ENCODE assay signal across 2 cellular contexts in the genomic region with DNA sequence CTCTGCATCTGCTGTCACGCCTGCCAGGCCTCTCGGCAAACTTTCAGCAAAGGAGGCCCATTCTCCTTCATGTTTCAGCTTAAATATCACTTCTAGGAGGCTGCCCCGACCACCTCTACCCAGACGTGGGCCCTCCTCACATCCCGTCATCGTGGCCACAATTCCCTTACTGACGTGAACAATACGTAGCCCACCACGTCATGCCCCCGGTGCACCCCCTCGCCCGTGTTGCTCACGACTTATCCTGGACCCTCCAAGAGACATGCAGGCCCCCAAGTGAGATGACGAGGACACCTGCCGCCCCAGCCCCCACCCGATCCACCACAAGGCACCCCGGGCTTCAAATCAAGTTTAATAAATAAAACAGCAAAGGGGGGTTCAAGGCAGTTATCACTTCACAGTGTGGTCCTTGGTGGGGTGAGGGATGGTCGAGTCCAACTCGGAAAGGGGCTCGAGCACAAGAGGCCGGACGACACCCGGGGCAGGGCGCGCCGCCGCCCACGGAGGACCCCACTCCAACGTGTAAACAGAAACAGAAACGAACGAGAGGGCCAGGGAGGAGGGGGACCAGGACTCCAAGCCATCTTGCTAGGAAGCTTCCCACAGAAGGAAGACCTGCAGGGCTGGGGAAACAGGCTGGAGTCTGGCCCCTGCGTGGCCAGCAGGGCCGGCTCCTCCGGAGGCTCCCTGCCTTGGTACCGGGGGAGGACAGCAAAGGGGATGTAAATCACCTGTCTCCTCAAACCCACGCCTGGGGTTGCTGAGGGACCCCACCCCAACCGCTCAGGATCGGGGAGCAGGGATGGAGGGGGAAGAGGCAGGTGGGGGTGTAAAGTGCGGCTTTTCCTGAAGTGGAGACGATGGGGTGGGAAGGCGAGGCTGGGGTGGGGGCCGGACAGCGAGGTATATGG.
TF ChIP-seq lines count a peak whose summit lies in the region.

No MANE protein-coding gene starts in this region.

TF ChIP-seq in IMR-90, 13 proteins besides CTCF, POLR2A, EP300 and RAD21:
- TF ChIP-seq MAFK (IDR thresholded peaks at IDR 0.05; ENCODE audit: low read depth, low read length) (no peak), RCOR1 (IDR thresholded peaks at IDR 0.05; ENCODE audit: insufficient replicate concordance, low read length) (no peak), MXI1 (IDR thresholded peaks at IDR 0.05; ENCODE audit: borderline replicate concordance, low read depth, low read length) (no peak)

TF ChIP-seq in K562, 482 proteins besides CTCF, POLR2A, EP300 and RAD21:
- no peak for TF ChIP-seq ELF1 (tag; IDR thresholded peaks at IDR 0.05)
- TF ChIP-seq ZNF24 (IDR thresholded peaks at IDR 0.05): no peak
- TF ChIP-seq NFIC (IDR thresholded peaks at IDR 0.05): no peak
- TF ChIP-seq ARID2 (IDR thresholded peaks at IDR 0.05): no peak
- TF ChIP-seq RNF219 (CRISPR knock-in tag; IDR thresholded peaks at IDR 0.05): no peak
- no peak for TF ChIP-seq SREBF2 (CRISPR knock-in tag; IDR thresholded peaks at IDR 0.05)
- TF ChIP-seq TCF7 (IDR thresholded peaks at IDR 0.05; ENCODE audit: borderline replicate concordance): no peak
- TF ChIP-seq ZC3H4 (CRISPR knock-in tag; IDR thresholded peaks at IDR 0.05; ENCODE audit: borderline replicate concordance): no peak
- TF ChIP-seq ZNF507 (tag; conservative IDR thresholded peaks at IDR 0.05): no peak
- TF ChIP-seq MCM2 (IDR thresholded peaks at IDR 0.05; ENCODE audit: low read depth): no peak
- TF ChIP-seq, protein P1, sequence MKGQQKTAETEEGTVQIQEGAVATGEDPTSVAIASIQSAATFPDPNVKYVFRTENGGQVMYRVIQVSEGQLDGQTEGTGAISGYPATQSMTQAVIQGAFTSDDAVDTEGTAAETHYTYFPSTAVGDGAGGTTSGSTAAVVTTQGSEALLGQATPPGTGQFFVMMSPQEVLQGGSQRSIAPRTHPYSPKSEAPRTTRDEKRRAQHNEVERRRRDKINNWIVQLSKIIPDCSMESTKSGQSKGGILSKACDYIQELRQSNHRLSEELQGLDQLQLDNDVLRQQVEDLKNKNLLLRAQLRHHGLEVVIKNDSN (CRISPR knock-in tag; IDR thresholded peaks at IDR 0.05): no peak
